8 cellular contexts compared by ENCODE assay signal in the genomic region with DNA sequence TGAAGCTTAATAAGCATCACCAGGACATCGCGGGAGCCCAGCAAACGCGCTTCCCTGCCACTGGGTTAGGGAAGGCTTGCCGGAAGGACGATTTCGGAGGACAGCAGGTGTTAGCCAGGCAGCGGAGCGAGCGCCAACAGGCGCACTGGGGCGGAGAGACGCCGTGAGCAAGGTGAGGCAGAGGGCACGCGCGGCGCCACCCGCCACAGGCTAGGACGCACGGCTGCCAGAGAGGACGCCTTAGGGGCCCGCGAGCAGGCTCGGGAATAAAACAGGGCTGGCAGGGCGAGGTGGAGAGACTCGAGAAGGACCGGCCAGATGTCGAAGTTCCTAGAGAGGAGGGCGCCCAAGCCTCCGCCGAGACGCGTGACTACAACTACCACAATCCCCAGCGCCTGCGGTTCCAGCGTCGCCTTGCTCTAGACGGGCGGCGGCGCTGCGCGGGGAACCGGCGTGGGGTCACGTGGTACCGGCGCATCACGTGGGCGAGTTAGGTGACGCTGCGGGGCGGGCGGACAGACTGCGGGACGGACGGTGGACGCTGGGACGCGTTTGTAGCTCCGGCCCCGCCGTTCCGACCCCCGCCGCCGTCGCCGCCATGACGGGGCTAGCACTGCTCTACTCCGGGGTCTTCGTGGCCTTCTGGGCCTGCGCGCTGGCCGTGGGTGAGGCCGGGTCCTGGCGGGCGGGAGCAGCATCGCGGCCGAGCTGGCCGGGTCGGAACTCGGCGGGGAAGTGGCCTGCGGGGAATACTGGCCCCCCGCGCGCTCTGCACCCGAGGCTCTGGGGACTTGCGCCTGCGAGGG. TPM values are rescaled to one million over a fixed set of nuclear protein-coding genes. Genes with fewer than 3 reads are reported as not detected.
DNase-seq lines count a peak whose midpoint lies in the region; ATAC-seq and TF ChIP-seq lines count a peak whose summit lies in the region.

Gene ATP6V0B, plus strand, starts transcription at position 518 of the 806 bp plus-strand sequence. Its CDS starts 81 bp downstream, at position 599.

- TF ChIP-seq POLR2A in ovary (IDR thresholded peaks at IDR 0.05): peak; percentile 92

- H3K36me3 ChIP-seq in SU-DHL-6 (ENCODE audit: low read length) (no peaks in the 10 kb centered on the region), ovary (no peaks in the 10 kb centered on the region), thymus (ENCODE audit: control insufficient read depth, insufficient read depth) (peaks cover 19% of the 10 kb centered on the region)

- DNase-seq in GM12865 (ENCODE audit: low read depth) (peak; percentile 96), NCI-H1417 (lab: John Stamatoyannopoulos, UW) (peak; percentile 95 to 96 (median 95)), head of caudate nucleus (peak; percentile 96 to 100 (median 99)), ovary (peak; percentile 92 to 96 (median 94))
- peak; percentile 94 for DNase-seq in activated naive CD8-positive, alpha-beta T cell treated with anti-CD3 and anti-CD28 coated beads, Interleukin-2, amount 10 ng/mL, durations not matched to agents 7 days and 5 days

- POLR2A ChIA-PET in activated naive CD8-positive, alpha-beta T cell treated with anti-CD3 and anti-CD28 coated beads, Interleukin-2, amount 10 ng/mL, durations not matched to agents 7 days and 5 days (lab: Charles Lee): interaction anchor here (1.2 to 2.4 kb wide), 7 partner anchors 17 to 433 kb away, joined by 4 to 23 read pairs (median 6); partner anchors contain the start of genes CCDC24, IPO13, KDM4A and SLC6A9

- H3K27me3 Mint-ChIP-seq in activated naive CD8-positive, alpha-beta T cell treated with anti-CD3 and anti-CD28 coated beads, Interleukin-2, amount 10 ng/mL, durations not matched to agents 7 days and 5 days: no peaks in the 10 kb centered on the region

- peak within 1 kb of the TSS; percentile 82 for H2AFZ ChIP-seq in SU-DHL-6 (ENCODE audit: low read depth, low read length, severe bottlenecking)

- peak within 1 kb of the TSS; percentile 86 for H3K4me3 Mint-ChIP-seq in activated naive CD8-positive, alpha-beta T cell treated with anti-CD3 and anti-CD28 coated beads, Interleukin-2, amount 10 ng/mL, durations not matched to agents 7 days and 5 days

- H3K4me3 ChIP-seq in GM12865 (ENCODE audit: low read depth, low read length) (peak within 1 kb of the TSS; percentile 88), SU-DHL-6 (ENCODE audit: insufficient read depth, low read length, poor library complexity, severe bottlenecking) (peak within 1 kb of the TSS; percentile 89), ovary (peak within 1 kb of the TSS; percentile 92), thymus (ENCODE audit: low read length) (peak within 1 kb of the TSS; percentile 87)

- H3K4me2 ChIP-seq in SU-DHL-6 (ENCODE audit: low read depth, low read length, poor library complexity, severe bottlenecking): peak within 1 kb of the TSS; percentile 72

- H3K4me1 ChIP-seq in ovary (ENCODE audit: insufficient read depth) (peaks cover 20% of the 10 kb centered on the region), thymus (ENCODE audit: control insufficient read depth, insufficient read depth, low read length) (peaks cover 25% of the 10 kb centered on the region)

- peak within 1 kb of the TSS; percentile 81 for H3K27ac ChIP-seq in SU-DHL-6 (ENCODE audit: low read depth, low read length)
- peak within 1 kb of the TSS; percentile 43 to 78 for H3K27ac ChIP-seq in ovary
- peak within 1 kb of the TSS; percentile 84 for H3K27ac ChIP-seq in thymus (ENCODE audit: low read depth)

- TF ChIP-seq CTCF in GM12865 (IDR thresholded peaks at IDR 0.05; ENCODE audit: insufficient read depth, low read depth, low read length, missing control alignments) (no peak), SU-DHL-6 (IDR thresholded peaks at IDR 0.05; ENCODE audit: insufficient read depth, low read length, poor library complexity, severe bottlenecking) (no peak), ovary (IDR thresholded peaks at IDR 0.05) (peak in 1 of 3 donors; percentile 68)

- peaks cover 37% of the 10 kb centered on the region for H3K79me2 ChIP-seq in SU-DHL-6 (ENCODE audit: insufficient read depth, low read length)

- H3K4me1 Mint-ChIP-seq in activated naive CD8-positive, alpha-beta T cell treated with anti-CD3 and anti-CD28 coated beads, Interleukin-2, amount 10 ng/mL, durations not matched to agents 7 days and 5 days: peaks cover 44% of the 10 kb centered on the region

- peaks cover 15% of the 10 kb centered on the region for H3K36me3 Mint-ChIP-seq in activated naive CD8-positive, alpha-beta T cell treated with anti-CD3 and anti-CD28 coated beads, Interleukin-2, amount 10 ng/mL, durations not matched to agents 7 days and 5 days

- intact Hi-C loops in head of caudate nucleus (cut with DNase I) (loop anchor here (1.0 kb wide), 1 partner anchor 28 kb away; the partner anchor contains the start of gene IPO13), ovary (cut with DNase I) (no loop called here)

- no peak for TF ChIP-seq EP300 in ovary (IDR thresholded peaks at IDR 0.05)

- H3K9me3 Mint-ChIP-seq in activated naive CD8-positive, alpha-beta T cell treated with anti-CD3 and anti-CD28 coated beads, Interleukin-2, amount 10 ng/mL, durations not matched to agents 7 days and 5 days: no peaks in the 10 kb centered on the region

- 0 to 1% (median 0%) methylated on average over 73 to 93 of the region's 93 CpGs for WGBS in ovary, 3 donors
- WGBS in thymus: under 1% methylated on average over 93 of the region's 93 CpGs

- peaks cover 41% of the 10 kb centered on the region for H3F3A ChIP-seq in SU-DHL-6 (ENCODE audit: insufficient read depth)

- no peaks in the 10 kb centered on the region for H3K9me2 ChIP-seq in SU-DHL-6 (replicated peaks; ENCODE audit: insufficient read depth, low read length)

- peak within 1 kb of the TSS; percentile 88 for H3K27ac Mint-ChIP-seq in activated naive CD8-positive, alpha-beta T cell treated with anti-CD3 and anti-CD28 coated beads, Interleukin-2, amount 10 ng/mL, durations not matched to agents 7 days and 5 days

- H3K27me3 ChIP-seq in SU-DHL-6 (ENCODE audit: low read length) (no peaks in the 10 kb centered on the region), ovary (no peaks in the 10 kb centered on the region), thymus (ENCODE audit: control insufficient read depth, insufficient read depth) (peaks cover 2% of the 10 kb centered on the region)

- H3K9ac ChIP-seq in SU-DHL-6 (ENCODE audit: low read length): peak within 1 kb of the TSS; percentile 99

- no peaks in the 10 kb centered on the region for H3K9me3 ChIP-seq in SU-DHL-6 (ENCODE audit: insufficient read depth, low read length)
- H3K9me3 ChIP-seq in ovary: no peaks in the 10 kb centered on the region
- H3K9me3 ChIP-seq in thymus (ENCODE audit: control insufficient read depth): no peaks in the 10 kb centered on the region

- H4K20me1 ChIP-seq in SU-DHL-6 (ENCODE audit: low read depth, low read length): no peaks in the 10 kb centered on the region

- peak; percentile 72 for ATAC-seq in HG02759 (IDR thresholded peaks at IDR 0.05; ENCODE audit: unreplicated experiment)
- peak; percentile 76 for ATAC-seq in activated naive CD8-positive, alpha-beta T cell treated with anti-CD3 and anti-CD28 coated beads, Interleukin-2, amount 10 ng/mL, durations not matched to agents 7 days and 5 days (ENCODE audit: low read depth)

RNA-seq across cellular contexts. Expression of gene ATP6V0B, which starts in this region (rescaled TPM):
- 10 to 100 TPM; 90.4 to 94.2 TPM for total RNA-seq in activated naive CD8-positive, alpha-beta T cell treated with anti-CD3 and anti-CD28 coated beads, Interleukin-2, amount 10 ng/mL, durations not matched to agents 7 days and 5 days
- 100 to 1,000 TPM in 1 of 7 donors, 10 to 100 TPM in 6; 46.1 to 108 (median 66.9) TPM for total RNA-seq in ovary
- polyA plus RNA-seq in ovary (10 to 100 TPM; 74.4 to 76.1 TPM), thymus (198 TPM)

Comparison
In these comparisons a context has a peak if more than half of its experiments do, and no peak if none do; other contexts are left out.
1. Peak in every context shown above with its lines: DNase-seq, ATAC-seq, H3K4me3 ChIP-seq and H3K27ac ChIP-seq.